In genomic region chr19:44807652-44808462, GRCh38 we compare ENCODE assay signal across 9 cellular contexts. TPM values are rescaled to one million over a fixed set of nuclear protein-coding genes. Genes with fewer than 3 reads are reported as not detected.
A peak's percentile ranks its signal among the peaks of the same experiment; 100 is the strongest.
DNase-seq lines count a peak whose midpoint lies in the region; ATAC-seq and TF ChIP-seq lines count a peak whose summit lies in the region.
"Had no signal": no experiment of that assay in that cellular context is flagged by ENCODE, and none has a peak within 500 bp of the region (broad histone marks: within the 10 kb centered on the region; RNA-seq: fewer than 3 reads in every experiment).

No MANE protein-coding gene starts in this region.

- peaks cover 30% of the 10 kb centered on the region for H3K27me3 Mint-ChIP-seq in activated T-cell treated with anti-CD3 and anti-CD28 coated beads, Interleukin-2, amount 50 U/mL, for 4 hours (ENCODE audit: low read depth)

- H3K9me3 ChIP-seq in sigmoid colon, result no peaks in the 10 kb centered on the region

- no peaks in the 10 kb centered on the region for H3K36me3 Mint-ChIP-seq in activated T-cell treated with anti-CD3 and anti-CD28 coated beads, Interleukin-2, amount 50 U/mL, for 4 hours (ENCODE audit: insufficient read depth)

- H3K9me3 Mint-ChIP-seq in activated T-cell treated with anti-CD3 and anti-CD28 coated beads, Interleukin-2, amount 50 U/mL, for 4 hours, result no peaks in the 10 kb centered on the region
- H3K9me3 Mint-ChIP-seq: stimulated activated naive CD8-positive, alpha-beta T cell treated with anti-CD3 and anti-CD28 coated beads, Interleukin-15, Interleukin-2, amounts not matched to agents 100 ng/mL and 50 ng/mL, for 24 hours had no signal

- TF ChIP-seq POLR2A in sigmoid colon (IDR thresholded peaks at IDR 0.05), result no peak

- WGBS in sigmoid colon, 2 donors, result 17 to 31% methylated on average over 14 of the region's 14 CpGs

- TF ChIP-seq EP300 in sigmoid colon (IDR thresholded peaks at IDR 0.05), result no peak

- no peaks in the 10 kb centered on the region for H3K27me3 ChIP-seq in sigmoid colon

- H3K27ac ChIP-seq in sigmoid colon, result peak overlapping the region; percentile 49 to 77 (median 59)

- ATAC-seq in left cardiac atrium, result peak; percentile 53 to 59
- ATAC-seq in HG03025 (IDR thresholded peaks at IDR 0.05; ENCODE audit: low FRiP score, unreplicated experiment), result no peak
- ATAC-seq in activated T-cell treated with anti-CD3 and anti-CD28 coated beads, Interleukin-2, amount 50 U/mL, for 4 hours, result no peak

- H3K4me3 Mint-ChIP-seq in activated T-cell treated with anti-CD3 and anti-CD28 coated beads, Interleukin-2, amount 50 U/mL, for 4 hours, result no peak overlapping the region
- H3K4me3 Mint-ChIP-seq: stimulated activated naive CD8-positive, alpha-beta T cell treated with anti-CD3 and anti-CD28 coated beads, Interleukin-15, Interleukin-2, amounts not matched to agents 100 ng/mL and 50 ng/mL, for 24 hours had no signal

- intact Hi-C loops in left cardiac atrium (cut with DNase I) (loop anchor here in 1 of 2 donors (2.0 kb wide), 1 partner anchor 37 kb away; no protein-coding TSS in a partner anchor), sigmoid colon (cut with DNase I) (loop anchor here (2.0 kb wide), 1 partner anchor 37 kb away; no protein-coding TSS in a partner anchor)

- peak in 2 of 4 experiments; percentile 15 to 23 for TF ChIP-seq CTCF in sigmoid colon (IDR thresholded peaks at IDR 0.05)

- H3K4me1 Mint-ChIP-seq in activated T-cell treated with anti-CD3 and anti-CD28 coated beads, Interleukin-2, amount 50 U/mL, for 4 hours (ENCODE audit: low read depth), result peaks cover 3% of the 10 kb centered on the region

- H3K4me1 ChIP-seq in sigmoid colon, result peaks cover 0 to 28% (median 20%) of the 10 kb centered on the region in 4 donors

- H3K36me3 ChIP-seq in sigmoid colon, result no peaks in the 10 kb centered on the region

- DNase-seq in NCI-H748 (lab: John Stamatoyannopoulos, UW; ENCODE audit: unreplicated experiment), result peak; percentile 39
- no peak for DNase-seq in NCI-H748 treated with DMSO at 0.1 percent for 48 hours (lab: John Stamatoyannopoulos, UW)
- peak; percentile 20 for DNase-seq in T1000 (lab: John Stamatoyannopoulos, UW)
- DNase-seq in left cardiac atrium, result no peak
- no peak for DNase-seq in sigmoid colon
- DNase-seq in activated T-cell treated with anti-CD3 and anti-CD28 coated beads, Interleukin-2, amount 50 U/mL, for 4 hours, result no peak
- DNase-seq in NCI-H2227 treated with DMSO at 0.1 percent for 48 hours (lab: John Stamatoyannopoulos, UW), result no peak

- peak overlapping the region in 1 of 4 donors; percentile 50 for H3K4me3 ChIP-seq in sigmoid colon

RNA-seq across cellular contexts. Expression of gene BCAM, which starts 1.0 kb away (rescaled TPM):
- total RNA-seq in left cardiac atrium, result 10 to 100 TPM; 76.4 to 76.9 TPM
- 10 to 100 TPM in 3 of 4 donors, 1 to 10 TPM in 1; 6.1 to 36.3 (median 13.4) TPM for total RNA-seq in sigmoid colon
- polyA plus RNA-seq in sigmoid colon, result 10 to 100 TPM in 1 of 3 donors, 1 to 10 TPM in 2; 1.2 to 19.9 (median 2.1) TPM
- total RNA-seq in activated T-cell treated with anti-CD3 and anti-CD28 coated beads, Interleukin-2, amount 50 U/mL, for 4 hours, result under 1 TPM; 0.33 to 0.40 (median 0.33) TPM

RNA-seq across cellular contexts. Expression of gene CBLC, which starts 30.2 kb away (rescaled TPM):
- total RNA-seq in left cardiac atrium (not detected), sigmoid colon (not detected)
- 10 to 100 TPM; 46.8 to 64.5 (median 58.0) TPM for polyA plus RNA-seq in sigmoid colon
- total RNA-seq in activated T-cell treated with anti-CD3 and anti-CD28 coated beads, Interleukin-2, amount 50 U/mL, for 4 hours, result under 1 TPM in 1 of 3 donors, not detected in 2; 0.23 TPM

RNA-seq across cellular contexts. Expression of gene NECTIN2, which starts 38.2 kb away (rescaled TPM):
- total RNA-seq in left cardiac atrium (10 to 100 TPM; 54.0 to 94.1 TPM), sigmoid colon (10 to 100 TPM; 16.3 to 39.6 (median 27.3) TPM)
- 10 to 100 TPM; 15.6 to 68.6 (median 27.3) TPM for polyA plus RNA-seq in sigmoid colon
- 1 to 10 TPM in 2 of 3 donors, under 1 TPM in 1; 0.66 to 1.4 (median 1.3) TPM for total RNA-seq in activated T-cell treated with anti-CD3 and anti-CD28 coated beads, Interleukin-2, amount 50 U/mL, for 4 hours

RNA-seq across cellular contexts. Expression of gene BCL3, which starts 59.3 kb away (rescaled TPM):
- total RNA-seq in left cardiac atrium (10 to 100 TPM; 22.6 to 65.0 TPM), sigmoid colon (10 to 100 TPM; 13.9 to 69.0 (median 25.9) TPM)
- 100 to 1,000 TPM in 1 of 3 donors, 10 to 100 TPM in 2; 44.4 to 104 (median 64.7) TPM for polyA plus RNA-seq in sigmoid colon
- 10 to 100 TPM; 27.9 to 35.3 (median 34.6) TPM for total RNA-seq in activated T-cell treated with anti-CD3 and anti-CD28 coated beads, Interleukin-2, amount 50 U/mL, for 4 hours

Comparison
In these comparisons a context has a peak if more than half of its experiments do, and no peak if none do; other contexts are left out.
1. DNase-seq: peak in NCI-H748 (single experiment) and T1000 (single experiment); none in NCI-H748 treated with DMSO at 0.1 percent for 48 hours (single experiment), left cardiac atrium (single experiment), sigmoid colon (single experiment), activated T-cell treated with anti-CD3 and anti-CD28 coated beads, Interleukin-2, amount 50 U/mL, for 4 hours (single experiment) and NCI-H2227 treated with DMSO at 0.1 percent for 48 hours (single experiment).
2. ATAC-seq: peak in left cardiac atrium (2 of 2); none in HG03025 (single experiment) and activated T-cell treated with anti-CD3 and anti-CD28 coated beads, Interleukin-2, amount 50 U/mL, for 4 hours (0 of 2).
3. RNA of gene BCAM, which starts 1.0 kb away (total RNA-seq): 76.4 to 76.9 TPM in left cardiac atrium and 6.1 to 36.3 TPM in sigmoid colon; 0.33 to 0.40 TPM in activated T-cell treated with anti-CD3 and anti-CD28 coated beads, Interleukin-2, amount 50 U/mL, for 4 hours; every median in the first group is over 4 times any median in the second.
4. RNA of gene NECTIN2, which starts 38.2 kb away (total RNA-seq): 54.0 to 94.1 TPM in left cardiac atrium and 16.3 to 39.6 TPM in sigmoid colon; 0.66 to 1.4 TPM in activated T-cell treated with anti-CD3 and anti-CD28 coated beads, Interleukin-2, amount 50 U/mL, for 4 hours; every median in the first group is over 4 times any median in the second.